In the genomic region with DNA sequence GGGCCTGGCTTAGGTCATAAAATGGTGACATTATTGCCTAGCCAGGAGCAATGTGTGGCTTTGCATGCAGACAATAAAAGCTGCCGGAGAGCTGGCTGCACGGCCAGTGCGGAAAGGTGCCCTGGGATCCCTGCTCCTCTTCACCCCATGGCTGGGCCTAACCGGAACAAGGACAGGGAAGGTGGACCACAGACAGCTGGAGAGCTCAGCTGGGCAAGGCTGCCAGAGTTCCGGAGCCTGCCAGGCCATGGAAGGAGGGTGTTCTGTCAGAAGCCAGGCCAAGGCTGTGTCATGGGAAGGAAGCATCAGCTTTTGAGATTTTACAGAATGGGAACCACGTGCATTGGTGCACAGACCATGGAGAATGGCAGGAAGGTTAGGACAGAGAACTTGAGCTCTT, we compare ENCODE assay signal across 20 cellular contexts. TPM values are rescaled to one million over a fixed set of nuclear protein-coding genes. Genes with fewer than 3 reads are reported as not detected.
DNase-seq lines count a peak whose midpoint lies in the region; ATAC-seq and TF ChIP-seq lines count a peak whose summit lies in the region.
"Had no signal": no experiment of that assay in that cellular context is flagged by ENCODE, and none has a peak within 500 bp of the region (broad histone marks: within the 10 kb centered on the region; RNA-seq: fewer than 3 reads in every experiment).

No MANE protein-coding gene starts in this region.

- peaks cover 11% of the 10 kb centered on the region for H3K36me3 Mint-ChIP-seq in MCF 10A (ENCODE audit: insufficient read depth, unreplicated experiment)
- H3K36me3 Mint-ChIP-seq: natural killer cell treated with Interleukin-12 subunit alpha and Interleukin-12 subunit beta and Interleukin-15 and Interleukin-18, amount 100 ng/mL, for 72 hours had no signal

- no peaks in the 10 kb centered on the region for H3K4me1 Mint-ChIP-seq in MCF 10A (ENCODE audit: insufficient read depth, unreplicated experiment)

- TF ChIP-seq CTCF in RWPE1 (conservative IDR thresholded peaks at IDR 0.05; ENCODE audit: low read depth) (no peak), left ventricle myocardium inferior (IDR thresholded peaks at IDR 0.05; ENCODE audit: borderline replicate concordance) (no peak), psoas muscle (IDR thresholded peaks at IDR 0.05) (no peak), MCF 10A (IDR thresholded peaks at IDR 0.05; ENCODE audit: unreplicated experiment) (no peak)

- ATAC-seq in psoas muscle: peak; percentile 58 to 76 (median 62)
- ATAC-seq: natural killer cell treated with Interleukin-12 subunit alpha and Interleukin-12 subunit beta and Interleukin-15 and Interleukin-18, amount 100 ng/mL, for 72 hours had no signal

- no peak overlapping the region for H3K27ac Mint-ChIP-seq in MCF 10A (ENCODE audit: low read depth, unreplicated experiment)
- H3K27ac Mint-ChIP-seq: activated naive CD8-positive, alpha-beta T cell; natural killer cell treated with Interleukin-12 subunit alpha and Interleukin-12 subunit beta and Interleukin-15 and Interleukin-18, amount 100 ng/mL, for 72 hours had no signal

- POLR2A ChIA-PET in RWPE1 (lab: Yijun Ruan, JAX; ENCODE audit: low non-redundant PET) (interaction anchor here (0.6 to 0.8 kb wide), 2 partner anchors 103 to 281 kb away, joined by 3 read pairs; partner anchors contain the start of gene AHCY), MCF 10A (lab: Yijun Ruan, JAX) (interaction anchor here (0.6 to 2.0 kb wide), 3 partner anchors 93 to 189 kb away, joined by 3 to 10 read pairs (median 4); partner anchors contain the start of genes PIGU and TP53INP2)

- peak; percentile 27 for DNase-seq in AG08395 (ENCODE audit: low spot score)
- no peak for DNase-seq in RWPE1 (ENCODE audit: low spot score)
- peak; percentile 39 for DNase-seq in left ventricle myocardium inferior
- no peak for DNase-seq in psoas muscle
- no peak for DNase-seq in inferior parietal cortex (ENCODE audit: extremely low spot score)
- no peak for DNase-seq in MCF 10A (ENCODE audit: unreplicated experiment)
- no peak for DNase-seq in glomerular visceral epithelial cell (ENCODE audit: extremely low spot score)
- DNase-seq in NCI-H2196 treated with DMSO at 0.1 percent for 48 hours (lab: John Stamatoyannopoulos, UW; ENCODE audit: unreplicated experiment): no peak
- DNase-seq: CD4-positive, CD25-positive, alpha-beta regulatory T cell; hippocampal formation; mammary epithelial cell; MM.1S; NCI-H1436 treated with DMSO at 0.1 percent for 48 hours; NCI-H526; stimulated activated CD4-positive, alpha-beta T cell treated with anti-CD3 and anti-CD28 coated beads, Interleukin-4, amount 100 ng/mL, for 4 hours had no signal

- no peaks in the 10 kb centered on the region for H3K9me3 ChIP-seq in left ventricle myocardium inferior (replicated peaks)
- no peaks in the 10 kb centered on the region for H3K9me3 ChIP-seq in psoas muscle

- peaks cover 15% of the 10 kb centered on the region for H3K36me3 ChIP-seq in left ventricle myocardium inferior
- peaks cover 3 to 55% of the 10 kb centered on the region in 2 donors for H3K36me3 ChIP-seq in psoas muscle (ENCODE audit: insufficient read depth in 1 of 2, low read depth in 1 of 2)

- H3K27ac ChIP-seq in RWPE1 (peak overlapping the region; percentile 12), left ventricle myocardium inferior (replicated peaks) (peak overlapping the region; percentile 94), psoas muscle (peak overlapping the region; percentile 54)
- H3K27ac ChIP-seq: HL-60 had no signal

- no peaks in the 10 kb centered on the region for H3K9me3 Mint-ChIP-seq in MCF 10A (ENCODE audit: unreplicated experiment)
- H3K9me3 Mint-ChIP-seq: CD4-positive, CD25-positive, alpha-beta regulatory T cell; natural killer cell treated with Interleukin-12 subunit alpha and Interleukin-12 subunit beta and Interleukin-15 and Interleukin-18, amount 100 ng/mL, for 72 hours had no signal

- H3K27me3 Mint-ChIP-seq in MCF 10A (ENCODE audit: insufficient read depth, unreplicated experiment): no peaks in the 10 kb centered on the region
- H3K27me3 Mint-ChIP-seq: activated naive CD8-positive, alpha-beta T cell; CD4-positive, CD25-positive, alpha-beta regulatory T cell; IgD-negative memory B cell; natural killer cell treated with Interleukin-12 subunit alpha and Interleukin-12 subunit beta and Interleukin-15 and Interleukin-18, amount 100 ng/mL, for 72 hours had no signal

- H3K4me3 Mint-ChIP-seq in MCF 10A (ENCODE audit: unreplicated experiment): no peak overlapping the region
- H3K4me3 Mint-ChIP-seq: activated naive CD8-positive, alpha-beta T cell; CD4-positive, CD25-positive, alpha-beta regulatory T cell; IgD-negative memory B cell; natural killer cell treated with Interleukin-12 subunit alpha and Interleukin-12 subunit beta and Interleukin-15 and Interleukin-18, amount 100 ng/mL, for 72 hours had no signal

- 34 to 60% (median 52%) methylated on average over 6 of the region's 6 CpGs for WGBS in psoas muscle, 3 donors

- CTCF ChIA-PET in RWPE1 (lab: Yijun Ruan, JAX) (interaction anchor here (0.5 to 2.1 kb wide), 4 partner anchors 83 to 133 kb away, joined by 3 to 13 read pairs (median 4); no protein-coding TSS in a partner anchor), MCF 10A (lab: Yijun Ruan, JAX) (interaction anchor here (0.7 to 7.7 kb wide), 8 partner anchors 9 to 189 kb away, joined by 3 to 136 read pairs (median 4); no protein-coding TSS in a partner anchor)

- intact Hi-C loops in left ventricle myocardium inferior (cut with micrococcal nuclease) (no loop called here), psoas muscle (cut with DNase I) (loop anchor here in 1 of 2 donors (5.0 kb wide), 1 partner anchor 189 kb away; no protein-coding TSS in a partner anchor), MCF 10A (cut with micrococcal nuclease) (no loop called here)

- BruUV-seq in MCF 10A (replicated peaks; lab: Mats Ljungman, UMichigan): no TSS peak

- H3K27me3 ChIP-seq in left ventricle myocardium inferior (ENCODE audit: low read depth) (no peaks in the 10 kb centered on the region), psoas muscle (ENCODE audit: insufficient read depth in 3 of 3, low read length in 2 of 3) (no peaks in the 10 kb centered on the region)

- H3K4me1 ChIP-seq in left ventricle myocardium inferior (peaks cover 68% of the 10 kb centered on the region), psoas muscle (peaks cover 22% of the 10 kb centered on the region)

- no peak overlapping the region for H3K4me3 ChIP-seq in left ventricle myocardium inferior
- H3K4me3 ChIP-seq in psoas muscle: no peak overlapping the region
- H3K4me3 ChIP-seq: smooth muscle cell had no signal

RNA-seq across cellular contexts. Expression of gene MAP1LC3A, which starts 25.0 kb away (rescaled TPM):
- total RNA-seq in left ventricle myocardium inferior: 110 TPM
- total RNA-seq in psoas muscle: 10 to 100 TPM; 27.4 to 44.9 (median 37.5) TPM
- polyA plus RNA-seq in psoas muscle: 10 to 100 TPM; 27.4 to 90.5 (median 30.9) TPM
- 10.5 and 10.7 TPM in 2 replicates for total RNA-seq in MCF 10A (2022)

Comparison
In these comparisons a context has a peak if more than half of its experiments do, and no peak if none do; other contexts are left out.
1. DNase-seq: peak in AG08395 (single experiment) and left ventricle myocardium inferior (single experiment); none in RWPE1 (single experiment), psoas muscle (0 of 2), inferior parietal cortex (single experiment), MCF 10A (single experiment), glomerular visceral epithelial cell (single experiment) and NCI-H2196 treated with DMSO at 0.1 percent for 48 hours (single experiment).
2. H3K27ac ChIP-seq: peak in every context shown above with its lines; median percentile 94 in left ventricle myocardium inferior; 54 in psoas muscle; 12 in RWPE1.